Comparison of ENCODE assay signal across 10 cellular contexts in genomic region chr3:139173372-139174108, GRCh38.
DNase-seq lines count a peak whose midpoint lies in the region; ATAC-seq, FAIRE-seq and TF ChIP-seq lines count a peak whose summit lies in the region.
"Had no signal": no experiment of that assay in that cellular context is flagged by ENCODE, and none has a peak within 500 bp of the region (broad histone marks: within the 10 kb centered on the region; RNA-seq: fewer than 3 reads in every experiment).

No MANE protein-coding gene starts in this region.

- no peaks in the 10 kb centered on the region for H3K27me3 ChIP-seq in OCI-LY3 (ENCODE audit: low read depth, low read length)
- H3K27me3 ChIP-seq in fibroblast of lung (ENCODE audit: control insufficient read depth, insufficient read depth, low read length), result no peaks in the 10 kb centered on the region
- no peaks in the 10 kb centered on the region for H3K27me3 ChIP-seq in spleen (replicated peaks in 1 of 7)

- peak overlapping the region; percentile 48 for H3K4me2 ChIP-seq in OCI-LY3 (ENCODE audit: low read length)
- peak overlapping the region; percentile 4 for H3K4me2 ChIP-seq in fibroblast of lung (ENCODE audit: extremely low read depth, insufficient read depth, low read length)

- no peaks in the 10 kb centered on the region for H3K36me3 ChIP-seq in OCI-LY3 (replicated peaks; ENCODE audit: low read depth, low read length)
- no peaks in the 10 kb centered on the region for H3K36me3 ChIP-seq in fibroblast of lung (ENCODE audit: control insufficient read depth, insufficient read depth, low read length)
- no peaks in the 10 kb centered on the region for H3K36me3 ChIP-seq in spleen

- no peak overlapping the region for H3K27ac ChIP-seq in OCI-LY3 (ENCODE audit: low read length)
- no peak overlapping the region for H3K27ac ChIP-seq in fibroblast of lung (ENCODE audit: insufficient read depth, low read length)
- H3K27ac ChIP-seq in spleen, result peak overlapping the region in 2 of 8 donors; percentile 32 to 42
- H3K27ac ChIP-seq: HL-60 had no signal

- peaks cover 0 to 12% (median 9%) of the 10 kb centered on the region in 7 donors for H3K9me3 Mint-ChIP-seq in CD14-positive monocyte

- H3K9ac ChIP-seq in OCI-LY3 (ENCODE audit: low read length) (no peak overlapping the region), fibroblast of lung (ENCODE audit: insufficient read depth, low read length) (no peak overlapping the region)

- H3K4me3 Mint-ChIP-seq in CD14-positive monocyte, result peak overlapping the region; percentile 28 to 86

- H2AFZ ChIP-seq in OCI-LY3 (ENCODE audit: low read depth, low read length) (peak overlapping the region; percentile 65; the same call in 1 of the 2 replicates), fibroblast of lung (ENCODE audit: low read length) (no peak overlapping the region)

- H3K4me1 ChIP-seq in OCI-LY3 (ENCODE audit: low read length) (0 out of 2 replicates have a peak, but pooled peaks cover 3% of the 10 kb centered on the region), fibroblast of lung (ENCODE audit: control insufficient read depth, extremely low read depth, insufficient read depth, low read length) (no peaks in the 10 kb centered on the region), spleen (peaks cover 0 to 4% (median 0%) of the 10 kb centered on the region in 6 donors)

- DNase-seq in CD14-positive monocyte (ENCODE audit: low spot score), result no peak
- peak; percentile 16 to 47 for DNase-seq in fibroblast of lung (ENCODE audit: low read depth in 2 of 2)
- peak; percentile 90 for DNase-seq in pons (ENCODE audit: low spot score)
- DNase-seq in effector CD4-positive, alpha-beta T cell, result no peak
- DNase-seq in RCC 7860 (ENCODE audit: low spot score), result no peak
- no peak for DNase-seq in spleen

- H3K9me3 ChIP-seq in OCI-LY3 (ENCODE audit: insufficient read depth, low read length) (no peaks in the 10 kb centered on the region), fibroblast of lung (ENCODE audit: control insufficient read depth, insufficient read depth, low read depth, low read length) (no peaks in the 10 kb centered on the region), spleen (peaks cover 0 to 14% (median 3%) of the 10 kb centered on the region in 8 donors)

- TF ChIP-seq POLR2A in spleen (IDR thresholded peaks at IDR 0.05), result no peak

- H3K36me3 Mint-ChIP-seq in CD14-positive monocyte, result no peaks in the 10 kb centered on the region

- no peaks in the 10 kb centered on the region for H3K79me2 ChIP-seq in OCI-LY3 (ENCODE audit: low read length)
- no peaks in the 10 kb centered on the region for H3K79me2 ChIP-seq in fibroblast of lung (ENCODE audit: control insufficient read depth, insufficient read depth, low read length)

- H3K27me3 Mint-ChIP-seq in CD14-positive monocyte (ENCODE audit: low read depth in 3 of 3), result peaks cover 0 to 2% (median 0%) of the 10 kb centered on the region in 3 donors

- no peaks in the 10 kb centered on the region for H4K20me1 ChIP-seq in OCI-LY3 (ENCODE audit: insufficient read depth, low read length)
- no peaks in the 10 kb centered on the region for H4K20me1 ChIP-seq in fibroblast of lung (ENCODE audit: control insufficient read depth, extremely low read depth, insufficient read depth, low read length)

- H3K4me3 ChIP-seq in OCI-LY3 (ENCODE audit: low read length) (peak overlapping the region; percentile 53), fibroblast of lung (replicated peaks in 1 of 4; ENCODE audit: control extremely low read depth in 1 of 4, insufficient read depth in 1 of 4, low read depth in 3 of 4, low read length in 4 of 4) (peak overlapping the region in 2 of 4 experiments; percentile 51 to 56), spleen (peak overlapping the region in 2 of 8 donors; percentile 7 to 33)

- TF ChIP-seq CTCF in CD14-positive monocyte (IDR thresholded peaks at IDR 0.05) (no peak), OCI-LY3 (IDR thresholded peaks at IDR 0.05; ENCODE audit: low read depth, low read length) (no peak), fibroblast of lung (conservative IDR thresholded peaks at IDR 0.05 in 1 of 2, IDR thresholded peaks at IDR 0.05 in 1 of 2; ENCODE audit: low read depth in 1 of 2, low read length in 2 of 2) (no peak), spleen (IDR thresholded peaks at IDR 0.05 in 8 of 11, conservative IDR thresholded peaks at IDR 0.05 in 3 of 11) (no peak)

- intact Hi-C loops in CD14-positive monocyte (cut with micrococcal nuclease) (no loop called here), spleen (cut with DNase I; ENCODE audit: low total_unique reads) (no loop called here)

- H3K4me1 Mint-ChIP-seq in CD14-positive monocyte, result peaks cover 8% of the 10 kb centered on the region

- FAIRE-seq in RCC 7860 (lab: Jason Lieb, UNC), result no peak
- FAIRE-seq: TTC549 had no signal

- WGBS in spleen, 5 donors, result 30 to 54% (median 41%) methylated on average over 9 of the region's 9 CpGs

- no peak for ATAC-seq in HG02852 (IDR thresholded peaks at IDR 0.05; ENCODE audit: unreplicated experiment)

- H3K27ac Mint-ChIP-seq in CD14-positive monocyte, result no peak overlapping the region

Comparison
In these comparisons a context has a peak if more than half of its experiments do, and no peak if none do; other contexts are left out.
1. DNase-seq: peak in fibroblast of lung (2 of 2) and pons (single experiment); none in CD14-positive monocyte (single experiment), effector CD4-positive, alpha-beta T cell (single experiment), RCC 7860 (single experiment) and spleen (single experiment).